8 cellular contexts compared by ENCODE assay signal in genomic region chrX:7147978-7148824, GRCh38. TPM values are rescaled to one million over a fixed set of nuclear protein-coding genes. Genes with fewer than 3 reads are reported as not detected.
DNase-seq lines count a peak whose midpoint lies in the region; ATAC-seq, FAIRE-seq and TF ChIP-seq lines count a peak whose summit lies in the region.

PUDP (minus strand) TSS chrX:7148153; CDS start chrX:7148113, 40 bp downstream.

- H3K27me3 ChIP-seq in astrocyte (ENCODE audit: insufficient read depth, low read length), result no peaks in the 10 kb centered on the region
- no peaks in the 10 kb centered on the region for H3K27me3 ChIP-seq in hepatocyte

- H3K36me3 ChIP-seq in astrocyte (ENCODE audit: insufficient read depth, low read length) (no peaks in the 10 kb centered on the region), hepatocyte (replicated peaks; ENCODE audit: insufficient read depth, low read depth) (no peaks in the 10 kb centered on the region)

- H3K4me1 ChIP-seq in astrocyte (ENCODE audit: insufficient read depth, low read length), result no peaks in the 10 kb centered on the region
- no peaks in the 10 kb centered on the region for H3K4me1 ChIP-seq in hepatocyte (ENCODE audit: insufficient read depth)

- peak; percentile 43 for FAIRE-seq in astrocyte (lab: Jason Lieb, UNC)

- no peaks in the 10 kb centered on the region for H4K20me1 ChIP-seq in astrocyte (ENCODE audit: insufficient read depth, low read length)
- no peaks in the 10 kb centered on the region for H4K20me1 ChIP-seq in hepatocyte (ENCODE audit: insufficient read depth, poor library complexity, severe bottlenecking)

- H2AFZ ChIP-seq in astrocyte (ENCODE audit: low read depth, low read length), result peak within 1 kb of the TSS; percentile 90
- peak within 1 kb of the TSS; percentile 92 for H2AFZ ChIP-seq in hepatocyte

- DNase-seq in NCI-H187 treated with DMSO at 0.1 percent for 48 hours (lab: John Stamatoyannopoulos, UW) (peak; percentile 10), T-helper 9 cell (peak; percentile 86), astrocyte (ENCODE audit: low read depth) (peak; percentile 59), hepatocyte (ENCODE audit: low spot score) (peak; percentile 94), retinal pigment epithelial cell (ENCODE audit: low read depth) (no peak), SW480 (ENCODE audit: low spot score) (no peak)

- no peak within 1 kb of the TSS for H3K27ac Mint-ChIP-seq in astrocyte (ENCODE audit: unreplicated experiment)

- H3K4me1 Mint-ChIP-seq in astrocyte (ENCODE audit: low read depth, unreplicated experiment), result peaks cover 3% of the 10 kb centered on the region

- H3K4me3 Mint-ChIP-seq in astrocyte (ENCODE audit: unreplicated experiment), result peak within 1 kb of the TSS; percentile 89

- H3K36me3 Mint-ChIP-seq in astrocyte (ENCODE audit: low read depth, unreplicated experiment), result no peaks in the 10 kb centered on the region

- H3K9me3 Mint-ChIP-seq in astrocyte (ENCODE audit: unreplicated experiment), result no peaks in the 10 kb centered on the region

- H3K9me2 ChIP-seq in hepatocyte (replicated peaks; ENCODE audit: insufficient read depth), result no peaks in the 10 kb centered on the region

- H3K9me3 ChIP-seq in astrocyte (ENCODE audit: insufficient read depth, low read depth, low read length) (no peaks in the 10 kb centered on the region), hepatocyte (ENCODE audit: low read depth) (no peaks in the 10 kb centered on the region)

- TF ChIP-seq CTCF in astrocyte (IDR thresholded peaks at IDR 0.05; ENCODE audit: insufficient read depth, low read depth, low read length), result no peak
- TF ChIP-seq CTCF in hepatocyte (IDR thresholded peaks at IDR 0.05; ENCODE audit: poor library complexity), result peak; percentile 24
- peak; percentile 23 for TF ChIP-seq CTCF in retinal pigment epithelial cell (conservative IDR thresholded peaks at IDR 0.05; ENCODE audit: low read depth, low read length)

- H3K27ac ChIP-seq in astrocyte (ENCODE audit: low read depth, low read length) (peak within 1 kb of the TSS; percentile 71), hepatocyte (peak within 1 kb of the TSS; percentile 97)

- H3K9ac ChIP-seq in astrocyte (ENCODE audit: low read length), result peak within 1 kb of the TSS; percentile 86

- H3K79me2 ChIP-seq in astrocyte (ENCODE audit: insufficient read depth, low read length), result peaks cover 23% of the 10 kb centered on the region
- peaks cover 5% of the 10 kb centered on the region for H3K79me2 ChIP-seq in hepatocyte

- peak within 1 kb of the TSS; percentile 77 for H3K4me3 ChIP-seq in astrocyte (ENCODE audit: insufficient read depth, low read depth, low read length)
- peak within 1 kb of the TSS; percentile 94 for H3K4me3 ChIP-seq in hepatocyte
- H3K4me3 ChIP-seq in retinal pigment epithelial cell (ENCODE audit: low read length), result peak within 1 kb of the TSS; percentile 99

- H3K4me2 ChIP-seq in astrocyte (ENCODE audit: low read length) (peak within 1 kb of the TSS; percentile 90), hepatocyte (peak within 1 kb of the TSS; percentile 81)

- ATAC-seq in GM18508 (IDR thresholded peaks at IDR 0.05; ENCODE audit: insufficient read depth, unreplicated experiment) (peak; percentile 47), HG02943 (IDR thresholded peaks at IDR 0.05; ENCODE audit: low read depth, unreplicated experiment) (peak; percentile 68)

- no peaks in the 10 kb centered on the region for H3K27me3 Mint-ChIP-seq in astrocyte (ENCODE audit: low read depth, unreplicated experiment)

- 39% methylated on average over 54 of the region's 76 CpGs for WGBS in hepatocyte (ENCODE audit: low lambda C conversion rate, missing lambda C conversion rate)

RNA-seq across cellular contexts. Expression of gene PUDP, which starts in this region (rescaled TPM):
- total RNA-seq in astrocyte (18.4 and 21.8 TPM in 2 replicates), hepatocyte (22.6 and 23.2 TPM in 2 replicates)
- 18.1 and 32.8 TPM in 2 replicates for polyA plus RNA-seq in hepatocyte

Comparison
In these comparisons a context has a peak if more than half of its experiments do, and no peak if none do; other contexts are left out.
1. DNase-seq: peak in NCI-H187 treated with DMSO at 0.1 percent for 48 hours (single experiment), T-helper 9 cell (single experiment), astrocyte (single experiment) and hepatocyte (single experiment); none in retinal pigment epithelial cell (single experiment) and SW480 (single experiment).
2. Peak in every context shown above with its lines, with median percentiles within 50 percentile points of each other: H3K4me3 ChIP-seq.